Comparison of ENCODE assay signal across 22 cellular contexts in the genomic region with DNA sequence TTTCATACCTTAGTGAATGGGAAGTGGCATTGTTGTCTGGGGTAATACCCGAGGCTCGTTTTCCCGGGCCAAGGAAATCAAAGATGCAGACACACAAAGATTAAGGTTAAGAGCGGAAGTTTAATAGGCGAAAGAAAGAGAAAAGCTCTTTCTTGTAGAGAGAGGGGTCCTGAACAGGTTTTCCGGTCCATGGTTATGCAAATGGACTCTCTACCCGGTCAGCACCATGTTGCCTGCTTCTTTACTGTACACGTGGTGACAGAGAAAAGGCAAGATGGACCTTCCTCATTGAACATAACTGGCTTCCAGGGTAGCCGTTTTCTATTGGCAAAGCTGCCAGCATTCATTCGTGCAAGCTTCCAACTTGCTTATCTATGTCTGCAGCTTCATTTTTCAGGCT.
"Had no signal": no experiment of that assay in that cellular context is flagged by ENCODE, and none has a peak within 500 bp of the region (broad histone marks: within the 10 kb centered on the region; RNA-seq: fewer than 3 reads in every experiment).

No MANE protein-coding gene starts in this region.

- H3K4me3 Mint-ChIP-seq: memory B cell; mesothelial cell of epicardium; naive B cell; nephron; stimulated activated memory B cell treated with anti-CD40 and anti-IgM and Interleukin-4, amounts not matched to agents 10 μg/mL and 1 μg/mL and 100 μg/mL, for 72 hours; stimulated activated naive CD8-positive, alpha-beta T cell treated with anti-CD3 and anti-CD28 coated beads, Interleukin-15, Interleukin-2, amounts not matched to agents 100 ng/mL and 50 ng/mL, for 24 hours had no signal

- ATAC-seq: left lobe of liver; mucosa of descending colon; psoas muscle; right cardiac atrium; stimulated activated memory B cell treated with anti-CD40 and anti-IgM and Interleukin-4, amounts not matched to agents 10 μg/mL and 1 μg/mL and 100 μg/mL, for 72 hours had no signal

- H3K36me3 ChIP-seq: ovary, sigmoid colon, thoracic aorta, tibial nerve, upper lobe of left lung had no signal

- H3K27ac ChIP-seq: dorsolateral prefrontal cortex, ovary, psoas muscle, sigmoid colon, thoracic aorta, tibial nerve, upper lobe of left lung had no signal

- H3K9me3 ChIP-seq: mucosa of descending colon, ovary, psoas muscle, sigmoid colon, thoracic aorta, upper lobe of left lung had no signal

- H3K36me3 Mint-ChIP-seq: memory B cell; mesothelial cell of epicardium; naive B cell; stimulated activated memory B cell treated with anti-CD40 and anti-IgM and Interleukin-4, amounts not matched to agents 10 μg/mL and 1 μg/mL and 100 μg/mL, for 72 hours had no signal

- H3K4me1 ChIP-seq: psoas muscle, sigmoid colon, tibial nerve, upper lobe of left lung had no signal

- H3K27me3 ChIP-seq: dorsolateral prefrontal cortex, ovary, sigmoid colon, tibial nerve, upper lobe of left lung had no signal

- H3K27ac Mint-ChIP-seq: memory B cell; mesothelial cell of epicardium; naive B cell; nephron; stimulated activated memory B cell treated with anti-CD40 and anti-IgM and Interleukin-4, amounts not matched to agents 10 μg/mL and 1 μg/mL and 100 μg/mL, for 72 hours; stimulated activated naive CD8-positive, alpha-beta T cell treated with anti-CD3 and anti-CD28 coated beads, Interleukin-15, Interleukin-2, amounts not matched to agents 100 ng/mL and 50 ng/mL, for 24 hours had no signal

- DNase-seq: dorsolateral prefrontal cortex; effector CD4-positive, alpha-beta T cell; kidney; mucosa of descending colon; naive B cell; occipital lobe; ovary; posterior cingulate gyrus; psoas muscle; sigmoid colon; stimulated activated CD4-positive, alpha-beta T cell treated with anti-CD3 and anti-CD28 coated beads, Interleukin-4, amount 100 ng/mL, for 4 hours; upper lobe of left lung had no signal

- H3K27me3 Mint-ChIP-seq: memory B cell; naive B cell; stimulated activated memory B cell treated with anti-CD40 and anti-IgM and Interleukin-4, amounts not matched to agents 10 μg/mL and 1 μg/mL and 100 μg/mL, for 72 hours; stimulated activated naive CD8-positive, alpha-beta T cell treated with anti-CD3 and anti-CD28 coated beads, Interleukin-15, Interleukin-2, amounts not matched to agents 100 ng/mL and 50 ng/mL, for 24 hours had no signal

- H3K4me1 Mint-ChIP-seq: memory B cell; mesothelial cell of epicardium; naive B cell; nephron; stimulated activated memory B cell treated with anti-CD40 and anti-IgM and Interleukin-4, amounts not matched to agents 10 μg/mL and 1 μg/mL and 100 μg/mL, for 72 hours had no signal

- H3K9me3 Mint-ChIP-seq: mesothelial cell of epicardium, nephron had no signal

- H3K4me3 ChIP-seq: dorsolateral prefrontal cortex, lung, mucosa of descending colon, ovary, psoas muscle, sigmoid colon, thoracic aorta, tibial nerve, upper lobe of left lung had no signal
